ENCODE assay signal across 17 cellular contexts in genomic region chrX:63186137-63186536, GRCh38.
"Had no signal": no experiment of that assay in that cellular context is flagged by ENCODE, and none has a peak within 500 bp of the region (broad histone marks: within the 10 kb centered on the region; RNA-seq: fewer than 3 reads in every experiment).

No MANE protein-coding gene starts in this region.

- H3K4me3 ChIP-seq: colonic mucosa, heart right ventricle, left lung, smooth muscle cell, tibial nerve had no signal

- H3K4me1 ChIP-seq: colonic mucosa, heart right ventricle, left lung, tibial nerve had no signal

- H3K27ac ChIP-seq: colonic mucosa, heart right ventricle, left lung, tibial nerve had no signal

- H3K36me3 ChIP-seq: colonic mucosa, heart right ventricle, left lung, tibial nerve had no signal

- ATAC-seq: activated T-helper 17 cell treated with anti-CD3 and anti-CD28 coated beads, Interleukin-2, amount 50 U/mL, for 72 hours; heart right ventricle; left lung; natural killer cell; right cardiac atrium; stimulated activated effector memory CD8-positive, alpha-beta T cell treated with anti-CD3 and anti-CD28 coated beads, Interleukin-12 subunit alpha, Interleukin-12 subunit beta, amount 100 ng/mL, for 72 hours had no signal

- H3K27me3 ChIP-seq: colonic mucosa, heart right ventricle, left lung, tibial nerve had no signal

- H3K4me2 ChIP-seq: smooth muscle cell had no signal

- DNase-seq: activated B cell treated with CpG ODN at 0.5 μM for 24 hours; activated CD4-positive, alpha-beta T cell treated with anti-CD3 and anti-CD28 coated beads, Interleukin-2, amount 10 ng/mL, durations not matched to agents 24 days and 14 days; activated naive CD4-positive, alpha-beta T cell treated with anti-CD3 and anti-CD28 coated beads for 36 hours; activated T-cell treated with anti-CD3 and anti-CD28 coated beads for 4 hours; caudate nucleus; colonic mucosa; effector CD4-positive, alpha-beta T cell; heart right ventricle; islet precursor cell; left lung; natural killer cell; nucleus accumbens; right cardiac atrium had no signal

- H3K9me3 ChIP-seq: colonic mucosa, left lung, tibial nerve had no signal
